ENCODE assay signal across 8 cellular contexts in genomic region chr1:2412395-2412772, GRCh38. TPM values are rescaled to one million over a fixed set of nuclear protein-coding genes. Genes with fewer than 3 reads are reported as not detected.
DNase-seq lines count a peak whose midpoint lies in the region; ATAC-seq and TF ChIP-seq lines count a peak whose summit lies in the region.

Gene PEX10, minus strand, starts transcription at chr1:2412564. Its CDS starts 62 bp downstream, at chr1:2412502.

- peaks cover 46% of the 10 kb centered on the region for H3K4me1 Mint-ChIP-seq in activated CD4-positive, alpha-beta T cell treated with anti-CD3 and anti-CD28 coated beads, Interleukin-2, amount 10 ng/mL, durations not matched to agents 7 days and 5 days

- peaks cover 52% of the 10 kb centered on the region for H3K4me1 ChIP-seq in BLaER1

- H3K27ac ChIP-seq in BLaER1 (peak within 1 kb of the TSS; percentile 91), coronary artery (peak within 1 kb of the TSS; percentile 82 to 94)

- H3K36me3 ChIP-seq in BLaER1, result peaks cover 28% of the 10 kb centered on the region; the same call in 1 of the 2 replicates

- H3K4me3 Mint-ChIP-seq in activated CD4-positive, alpha-beta T cell treated with anti-CD3 and anti-CD28 coated beads, Interleukin-2, amount 10 ng/mL, durations not matched to agents 7 days and 5 days, result peak within 1 kb of the TSS; percentile 84

- peak; percentile 94 for DNase-seq in NCI-H69 (lab: John Stamatoyannopoulos, UW)
- DNase-seq in activated CD4-positive, alpha-beta T cell treated with anti-CD3 and anti-CD28 coated beads, Interleukin-2, amount 10 ng/mL, durations not matched to agents 7 days and 5 days, result peak; percentile 98
- DNase-seq in coronary artery (ENCODE audit: low spot score), result peak; percentile 97
- DNase-seq in left colon, result peak; percentile 97 to 99
- DNase-seq in stimulated activated CD4-positive, alpha-beta T cell treated with anti-CD3 and anti-CD28 coated beads, Interleukin-1b, Interleukin-23, amount 100 ng/mL, for 4 hours (ENCODE audit: low read depth in 2 of 2), result peak; percentile 99 to 100

- no peaks in the 10 kb centered on the region for H3K9me3 Mint-ChIP-seq in activated CD4-positive, alpha-beta T cell treated with anti-CD3 and anti-CD28 coated beads, Interleukin-2, amount 10 ng/mL, durations not matched to agents 7 days and 5 days

- ATAC-seq in GM19328 (IDR thresholded peaks at IDR 0.05; ENCODE audit: unreplicated experiment) (peak; percentile 85), HG03469 (IDR thresholded peaks at IDR 0.05; ENCODE audit: unreplicated experiment) (peak; percentile 63), left colon (peak; percentile 76)

- H3K36me3 Mint-ChIP-seq in activated CD4-positive, alpha-beta T cell treated with anti-CD3 and anti-CD28 coated beads, Interleukin-2, amount 10 ng/mL, durations not matched to agents 7 days and 5 days (ENCODE audit: low read depth), result peaks cover 2% of the 10 kb centered on the region

- TF ChIP-seq CTCF in coronary artery (IDR thresholded peaks at IDR 0.05), result no peak

- H3K27me3 ChIP-seq in BLaER1, result peaks cover 3% of the 10 kb centered on the region; the same call in 1 of the 2 replicates

- H3K9ac ChIP-seq in BLaER1, result peak within 1 kb of the TSS; percentile 86

- CTCF ChIA-PET in activated CD4-positive, alpha-beta T cell treated with anti-CD3 and anti-CD28 coated beads, Interleukin-2, amount 10 ng/mL, durations not matched to agents 7 days and 5 days (lab: Charles Lee), result interaction anchor here (1.3 to 1.7 kb wide), 2 partner anchors 112 to 136 kb away, joined by 3 to 8 read pairs; no protein-coding TSS in a partner anchor

- POLR2A ChIA-PET in activated CD4-positive, alpha-beta T cell treated with anti-CD3 and anti-CD28 coated beads, Interleukin-2, amount 10 ng/mL, durations not matched to agents 7 days and 5 days (lab: Charles Lee), result no interaction called here

- H3K27me3 Mint-ChIP-seq in activated CD4-positive, alpha-beta T cell treated with anti-CD3 and anti-CD28 coated beads, Interleukin-2, amount 10 ng/mL, durations not matched to agents 7 days and 5 days, result no peaks in the 10 kb centered on the region

- intact Hi-C loops in left colon (cut with DNase I, micrococcal nuclease), result loop anchor here in 1 of 2 donors (10.0 kb wide), 1 partner anchor 232 kb away; no protein-coding TSS in a partner anchor

- H3K4me3 ChIP-seq in BLaER1 (peak within 1 kb of the TSS; percentile 80), coronary artery (peak within 1 kb of the TSS; percentile 100)

- no peaks in the 10 kb centered on the region for H4K20me1 ChIP-seq in BLaER1

- peak within 1 kb of the TSS; percentile 92 for H3K27ac Mint-ChIP-seq in activated CD4-positive, alpha-beta T cell treated with anti-CD3 and anti-CD28 coated beads, Interleukin-2, amount 10 ng/mL, durations not matched to agents 7 days and 5 days

- H3K4me2 ChIP-seq in BLaER1, result peak within 1 kb of the TSS; percentile 99

- H3K9me3 ChIP-seq in BLaER1, result no peaks in the 10 kb centered on the region

RNA-seq across cellular contexts. Expression of gene PEX10, which starts in this region (rescaled TPM):
- total RNA-seq in activated CD4-positive, alpha-beta T cell treated with anti-CD3 and anti-CD28 coated beads, Interleukin-2, amount 10 ng/mL, durations not matched to agents 7 days and 5 days, result 10 to 100 TPM in 1 of 2 experiments, 1 to 10 TPM in 1; 9.2 to 10.3 TPM
- 10 to 100 TPM; 17.8 to 19.9 TPM for total RNA-seq in left colon

Comparison
In these comparisons a context has a peak if more than half of its experiments do, and no peak if none do; other contexts are left out.
1. Peak in every context shown above with its lines: DNase-seq, ATAC-seq, H3K4me3 ChIP-seq and H3K27ac ChIP-seq.